8 cellular contexts compared by ENCODE assay signal in genomic region chr2:158191569-158191968, GRCh38.
A peak's percentile ranks its signal among the peaks of the same experiment; 100 is the strongest.
DNase-seq lines count a peak whose midpoint lies in the region; ATAC-seq and TF ChIP-seq lines count a peak whose summit lies in the region.

No MANE protein-coding gene starts in this region.

- H4K20me1 ChIP-seq in GM23248 (ENCODE audit: insufficient read depth), result no peaks in the 10 kb centered on the region

- no peaks in the 10 kb centered on the region for H3K36me3 ChIP-seq in GM23248 (ENCODE audit: low read depth)
- H3K36me3 ChIP-seq in mesodermal cell (ENCODE audit: control insufficient read depth, insufficient read depth, low read length), result no peaks in the 10 kb centered on the region
- no peaks in the 10 kb centered on the region for H3K36me3 ChIP-seq in mucosa of descending colon (ENCODE audit: low read depth)

- H3K9ac ChIP-seq in GM23248, result no peak overlapping the region

- TF ChIP-seq CTCF in mucosa of descending colon (IDR thresholded peaks at IDR 0.05), result no peak

- peak overlapping the region; percentile 67; the same call in 1 of the 2 replicates for H2AFZ ChIP-seq in GM23248

- H3K4me2 ChIP-seq in GM23248 (ENCODE audit: unreplicated experiment), result peak overlapping the region; percentile 52

- H3K27ac ChIP-seq in GM23248 (no peak overlapping the region), mesodermal cell (ENCODE audit: low read depth, low read length, severe bottlenecking) (peak overlapping the region; percentile 25)

- H3K27me3 ChIP-seq in GM23248 (replicated peaks; ENCODE audit: insufficient read depth), result no peaks in the 10 kb centered on the region; the same call in none of the 2 replicates

- in situ Hi-C loops in GM23248 (cut with MboI), result loop anchor here (25.0 kb wide), 1 partner anchor 546 kb away; no protein-coding TSS in a partner anchor

- DNase-seq in GM23248 (no peak), NCI-H1105 treated with DMSO at 0.1 percent for 48 hours (lab: John Stamatoyannopoulos, UW) (peak; percentile 54), cerebellar cortex (ENCODE audit: low spot score) (no peak), NCI-H526 (lab: John Stamatoyannopoulos, UW) (no peak), hypothalamus (lab: John Stamatoyannopoulos, UW) (no peak), mucosa of descending colon (no peak)

- no peaks in the 10 kb centered on the region for H3F3A ChIP-seq in GM23248 (ENCODE audit: insufficient read depth)

- 0 to 3% methylated on average over 2 of the region's 2 CpGs for WGBS in GM23248 (ENCODE audit: low coverage in 1 of 2, low lambda C conversion rate in 2 of 2, missing lambda C conversion rate in 2 of 2), 2 experiments
- WGBS in mesodermal cell (ENCODE audit: insufficient coverage in 2 of 2), 2 experiments, result 40 to 63% methylated on average over 2 of the region's 2 CpGs

- intact Hi-C loops in mucosa of descending colon (cut with DNase I, micrococcal nuclease), result no loop called here

- H3K9me3 ChIP-seq in GM23248 (ENCODE audit: low read depth), result no peaks in the 10 kb centered on the region
- H3K9me3 ChIP-seq in mesodermal cell (ENCODE audit: control insufficient read depth, low read length), result no peaks in the 10 kb centered on the region
- no peaks in the 10 kb centered on the region for H3K9me3 ChIP-seq in mucosa of descending colon

- no peaks in the 10 kb centered on the region for H3K9me2 ChIP-seq in GM23248 (ENCODE audit: insufficient read depth)

- H3K4me3 ChIP-seq in GM23248 (peak overlapping the region; percentile 39; the same call in 1 of the 2 replicates), mesodermal cell (ENCODE audit: extremely low read depth, insufficient read depth, low read length, poor library complexity, severe bottlenecking) (no peak overlapping the region), mucosa of descending colon (no peak overlapping the region)

- H3K4me1 ChIP-seq in GM23248 (ENCODE audit: insufficient read depth), result 0 out of 2 replicates have a peak, but pooled peaks cover 5% of the 10 kb centered on the region
- peaks cover 4% of the 10 kb centered on the region for H3K4me1 ChIP-seq in mesodermal cell (ENCODE audit: control insufficient read depth, insufficient read depth, low read length, poor library complexity, severe bottlenecking)
- peaks cover 3% of the 10 kb centered on the region for H3K4me1 ChIP-seq in mucosa of descending colon (ENCODE audit: low read depth)

- H3K79me2 ChIP-seq in GM23248 (ENCODE audit: insufficient read depth), result no peaks in the 10 kb centered on the region

- ATAC-seq in GM18867 (IDR thresholded peaks at IDR 0.05; ENCODE audit: unreplicated experiment), result peak; percentile 40
- ATAC-seq in mucosa of descending colon, result no peak
